In the genomic region with DNA sequence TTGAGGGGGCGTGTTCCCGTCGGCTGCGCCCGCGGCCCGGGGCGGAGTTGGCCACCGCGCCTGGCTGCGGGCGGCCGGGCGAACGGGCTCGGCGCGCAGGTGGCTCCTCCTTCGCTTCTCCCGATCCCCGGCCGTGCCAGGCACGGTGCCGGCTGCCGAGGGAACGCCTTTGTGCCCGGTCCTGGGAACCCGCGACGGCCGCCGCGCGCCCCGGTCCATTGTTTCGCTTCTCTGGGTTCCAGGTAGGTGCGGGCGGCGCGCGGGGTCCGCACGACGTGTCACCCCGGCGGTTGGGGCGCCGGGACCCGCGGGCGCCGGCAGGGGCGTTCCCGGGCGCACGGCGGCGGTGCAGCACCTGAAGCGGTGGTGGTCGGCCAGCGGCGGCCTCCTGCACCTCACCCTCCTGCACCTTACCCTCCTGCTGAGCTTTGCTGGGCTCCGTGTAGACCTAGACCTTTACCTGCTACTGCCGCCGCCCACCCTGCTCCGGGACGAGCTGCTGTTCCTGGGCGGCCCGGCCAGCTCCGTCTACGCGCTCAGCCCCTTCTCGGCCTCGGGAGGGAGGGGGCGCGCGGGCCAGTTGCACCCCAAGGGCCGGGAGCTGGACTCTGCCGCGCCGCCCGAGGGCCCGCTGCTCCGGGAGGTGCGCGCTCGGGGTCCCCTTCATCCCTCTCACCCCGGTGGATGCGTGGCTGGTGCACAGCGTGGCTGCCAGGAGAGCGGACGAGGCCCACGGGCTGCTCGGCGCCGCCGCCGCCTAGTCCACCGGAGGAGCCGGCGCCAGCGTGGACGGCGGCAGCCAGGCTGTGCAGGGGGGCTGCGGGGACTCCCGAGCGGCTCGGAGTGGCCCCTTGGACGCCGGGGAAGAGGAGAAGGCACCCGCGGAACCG, we compare ENCODE assay signal across 8 cellular contexts.
A peak's percentile ranks its signal among the peaks of the same experiment; 100 is the strongest.
DNase-seq lines count a peak whose midpoint lies in the region; ATAC-seq, FAIRE-seq and TF ChIP-seq lines count a peak whose summit lies in the region.

No MANE protein-coding gene starts in this region.

- no peak for FAIRE-seq in A549 (lab: Jason Lieb, UNC)

- CTCF ChIA-PET in A549 (lab: Yijun Ruan, JAX): interaction anchor here (1.2 to 1.4 kb wide), 2 partner anchors 38 to 62 kb away, joined by 3 to 5 read pairs; no protein-coding TSS in a partner anchor

- H3K4me3 ChIP-seq in A549: peak overlapping the region; percentile 62
- H3K4me3 ChIP-seq in GM23338: peak overlapping the region; percentile 72
- peak overlapping the region; percentile 55 for H3K4me3 ChIP-seq in retinal pigment epithelial cell (ENCODE audit: low read length)

- no peaks in the 10 kb centered on the region for H4K20me1 ChIP-seq in GM23338 (replicated peaks; ENCODE audit: insufficient read depth)

- no peak for TF ChIP-seq EP300 in A549 (IDR thresholded peaks at IDR 0.05)

- TF ChIP-seq POLR2A in A549 (IDR thresholded peaks at IDR 0.05; ENCODE audit: low read length): no peak

- H3K4me1 ChIP-seq in A549 (peaks cover 19% of the 10 kb centered on the region), GM23338 (ENCODE audit: insufficient read depth) (no peaks in the 10 kb centered on the region)

- peak overlapping the region; percentile 71 for H3K4me2 ChIP-seq in A549
- peak overlapping the region; percentile 85 for H3K4me2 ChIP-seq in GM23338

- H3K27ac ChIP-seq in A549: peak overlapping the region; percentile 53 to 80; a peak in 5 of 6 replicates
- H3K27ac ChIP-seq in GM23338 (ENCODE audit: low read depth): no peak overlapping the region

- intact Hi-C loops in left cardiac atrium (cut with DNase I): no loop called here

- H3K79me2 ChIP-seq in GM23338 (replicated peaks; ENCODE audit: insufficient read depth): no peaks in the 10 kb centered on the region

- POLR2A ChIA-PET in A549 (lab: Yijun Ruan, JAX): no interaction called here

- H3K9me3 Mint-ChIP-seq in GM23338: peaks cover 11% of the 10 kb centered on the region
- peaks cover 2% of the 10 kb centered on the region for H3K9me3 Mint-ChIP-seq in activated T-cell treated with anti-CD3 and anti-CD28 coated beads, Interleukin-2, amount 50 U/mL, for 24 hours

- H3K27ac Mint-ChIP-seq in GM23338: no peak overlapping the region
- no peak overlapping the region for H3K27ac Mint-ChIP-seq in activated T-cell treated with anti-CD3 and anti-CD28 coated beads, Interleukin-2, amount 50 U/mL, for 24 hours

- H3F3A ChIP-seq in GM23338 (replicated peaks; ENCODE audit: low read depth): 0 out of 2 replicates have a peak, but pooled peaks cover 2% of the 10 kb centered on the region

- ATAC-seq in A549 (peak; percentile 89 to 92), GM23338 (peak; percentile 88), left cardiac atrium (peak; percentile 71 to 92), GM21619 (IDR thresholded peaks at IDR 0.05; ENCODE audit: unreplicated experiment) (no peak), GM19328 (IDR thresholded peaks at IDR 0.05; ENCODE audit: unreplicated experiment) (no peak)

- H3K27me3 Mint-ChIP-seq in GM23338 (ENCODE audit: insufficient read depth, low read depth, poor library complexity): peaks cover 16% of the 10 kb centered on the region
- H3K27me3 Mint-ChIP-seq in activated T-cell treated with anti-CD3 and anti-CD28 coated beads, Interleukin-2, amount 50 U/mL, for 24 hours: peaks cover 17% of the 10 kb centered on the region

- peaks cover 5% of the 10 kb centered on the region; the same call in 2 of the 3 replicates for H3K36me3 Mint-ChIP-seq in GM23338 (ENCODE audit: low read depth)
- peaks cover 21% of the 10 kb centered on the region for H3K36me3 Mint-ChIP-seq in activated T-cell treated with anti-CD3 and anti-CD28 coated beads, Interleukin-2, amount 50 U/mL, for 24 hours (ENCODE audit: low read depth)

- 42% methylated on average over 62 of the region's 113 CpGs for WGBS in A549 (ENCODE audit: missing lambda C conversion rate)

- no peaks in the 10 kb centered on the region; the same call in 2 of the 3 replicates for H3K4me1 Mint-ChIP-seq in GM23338
- H3K4me1 Mint-ChIP-seq in activated T-cell treated with anti-CD3 and anti-CD28 coated beads, Interleukin-2, amount 50 U/mL, for 24 hours (ENCODE audit: low read depth): peaks cover 5% of the 10 kb centered on the region

- H2AFZ ChIP-seq in GM23338: 0 out of 2 replicates have a peak overlapping the region, but pooled peaks have one; percentile 52

- no peaks in the 10 kb centered on the region for H3K9me3 ChIP-seq in A549

- peak; percentile 34 to 41 for DNase-seq in A549 (ENCODE audit: low read depth in 1 of 2, low spot score in 1 of 2)
- peak; percentile 64 for DNase-seq in GM23338 (ENCODE audit: low spot score)
- DNase-seq in activated T-cell treated with anti-CD3 and anti-CD28 coated beads, Interleukin-2, amount 50 U/mL, for 24 hours: peak; percentile 32
- DNase-seq in left cardiac atrium: peak; percentile 23
- no peak for DNase-seq in retinal pigment epithelial cell (ENCODE audit: low read depth)
- DNase-seq in NOMO-1 treated with DMSO at 0.1 percent for 48 hours (lab: John Stamatoyannopoulos, UW; ENCODE audit: unreplicated experiment): no peak

- peaks cover 34% of the 10 kb centered on the region for H3K27me3 ChIP-seq in GM23338 (ENCODE audit: insufficient read depth)

- H3K9me2 ChIP-seq in GM23338 (ENCODE audit: insufficient read depth): no peaks in the 10 kb centered on the region

- H3K36me3 ChIP-seq in GM23338 (ENCODE audit: insufficient read depth): no peaks in the 10 kb centered on the region

- peak overlapping the region; percentile 71 for H3K4me3 Mint-ChIP-seq in GM23338
- H3K4me3 Mint-ChIP-seq in activated T-cell treated with anti-CD3 and anti-CD28 coated beads, Interleukin-2, amount 50 U/mL, for 24 hours: peak overlapping the region; percentile 49

- TF ChIP-seq CTCF in A549 (IDR thresholded peaks at IDR 0.05) (no peak), GM23338 (conservative IDR thresholded peaks at IDR 0.05; ENCODE audit: low read depth in 2 of 2) (0 out of 4 replicates have a peak, but pooled peaks of 1 of the 2 experiments have one; percentile 2), retinal pigment epithelial cell (conservative IDR thresholded peaks at IDR 0.05; ENCODE audit: low read depth, low read length) (no peak)

- no peak for TF ChIP-seq RAD21 in A549 (conservative IDR thresholded peaks at IDR 0.05 in 1 of 2, IDR thresholded peaks at IDR 0.05 in 1 of 2)

TF ChIP-seq in A549, 52 proteins besides CTCF, POLR2A, EP300 and RAD21:
- TF ChIP-seq, protein P1, sequence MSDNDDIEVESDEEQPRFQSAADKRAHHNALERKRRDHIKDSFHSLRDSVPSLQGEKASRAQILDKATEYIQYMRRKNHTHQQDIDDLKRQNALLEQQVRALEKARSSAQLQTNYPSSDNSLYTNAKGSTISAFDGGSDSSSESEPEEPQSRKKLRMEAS (IDR thresholded peaks at IDR 0.05): peak; percentile 29; the same call in 1 of the 2 replicates
- TF ChIP-seq PHF8 (IDR thresholded peaks at IDR 0.05; ENCODE audit: borderline replicate concordance, low read depth) (peak; percentile 31; the same call in 1 of the 2 replicates), CBX2 (IDR thresholded peaks at IDR 0.05; ENCODE audit: borderline replicate concordance, low read depth) (no peak), MAFK (IDR thresholded peaks at IDR 0.05; ENCODE audit: partially characterized antibody) (no peak), HOXB5 (CRISPR knock-in tag; IDR thresholded peaks at IDR 0.05) (0 out of 2 replicates have a peak, but pooled peaks have one; percentile 18), ZC3H11A (IDR thresholded peaks at IDR 0.05) (no peak)
TF ChIP-seq in A549: peak in this region for 3.

TF ChIP-seq in GM23338, 12 proteins besides CTCF, POLR2A, EP300 and RAD21 (continues in another document):
- TF ChIP-seq CREB1 (CRISPR knock-in tag; IDR thresholded peaks at IDR 0.05; ENCODE audit: low read depth): no peak
- TF ChIP-seq, protein P2, sequence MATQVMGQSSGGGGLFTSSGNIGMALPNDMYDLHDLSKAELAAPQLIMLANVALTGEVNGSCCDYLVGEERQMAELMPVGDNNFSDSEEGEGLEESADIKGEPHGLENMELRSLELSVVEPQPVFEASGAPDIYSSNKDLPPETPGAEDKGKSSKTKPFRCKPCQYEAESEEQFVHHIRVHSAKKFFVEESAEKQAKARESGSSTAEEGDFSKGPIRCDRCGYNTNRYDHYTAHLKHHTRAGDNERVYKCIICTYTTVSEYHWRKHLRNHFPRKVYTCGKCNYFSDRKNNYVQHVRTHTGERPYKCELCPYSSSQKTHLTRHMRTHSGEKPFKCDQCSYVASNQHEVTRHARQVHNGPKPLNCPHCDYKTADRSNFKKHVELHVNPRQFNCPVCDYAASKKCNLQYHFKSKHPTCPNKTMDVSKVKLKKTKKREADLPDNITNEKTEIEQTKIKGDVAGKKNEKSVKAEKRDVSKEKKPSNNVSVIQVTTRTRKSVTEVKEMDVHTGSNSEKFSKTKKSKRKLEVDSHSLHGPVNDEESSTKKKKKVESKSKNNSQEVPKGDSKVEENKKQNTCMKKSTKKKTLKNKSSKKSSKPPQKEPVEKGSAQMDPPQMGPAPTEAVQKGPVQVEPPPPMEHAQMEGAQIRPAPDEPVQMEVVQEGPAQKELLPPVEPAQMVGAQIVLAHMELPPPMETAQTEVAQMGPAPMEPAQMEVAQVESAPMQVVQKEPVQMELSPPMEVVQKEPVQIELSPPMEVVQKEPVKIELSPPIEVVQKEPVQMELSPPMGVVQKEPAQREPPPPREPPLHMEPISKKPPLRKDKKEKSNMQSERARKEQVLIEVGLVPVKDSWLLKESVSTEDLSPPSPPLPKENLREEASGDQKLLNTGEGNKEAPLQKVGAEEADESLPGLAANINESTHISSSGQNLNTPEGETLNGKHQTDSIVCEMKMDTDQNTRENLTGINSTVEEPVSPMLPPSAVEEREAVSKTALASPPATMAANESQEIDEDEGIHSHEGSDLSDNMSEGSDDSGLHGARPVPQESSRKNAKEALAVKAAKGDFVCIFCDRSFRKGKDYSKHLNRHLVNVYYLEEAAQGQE (IDR thresholded peaks at IDR 0.05; ENCODE audit: unreplicated experiment): no peak
- no peak for TF ChIP-seq JUNB (IDR thresholded peaks at IDR 0.05; ENCODE audit: unreplicated experiment)
- no peak for TF ChIP-seq ZNF331 (CRISPR knock-in tag; IDR thresholded peaks at IDR 0.05; ENCODE audit: low read depth)
- no peak for TF ChIP-seq EZH2 (IDR thresholded peaks at IDR 0.05; ENCODE audit: low read depth, unreplicated experiment)
- TF ChIP-seq ZNF114 (CRISPR knock-in tag; IDR thresholded peaks at IDR 0.05): no peak

Comparison
In these comparisons a context has a peak if more than half of its experiments do, and no peak if none do; other contexts are left out.
1. ATAC-seq: peak in A549 (2 of 2), GM23338 (single experiment) and left cardiac atrium (2 of 2); none in GM21619 (single experiment) and GM19328 (single experiment).
2. DNase-seq: peak in A549 (2 of 2), GM23338 (single experiment), activated T-cell treated with anti-CD3 and anti-CD28 coated beads, Interleukin-2, amount 50 U/mL, for 24 hours (single experiment) and left cardiac atrium (single experiment); none in retinal pigment epithelial cell (single experiment) and NOMO-1 treated with DMSO at 0.1 percent for 48 hours (single experiment).
3. Peak in every context shown above with its lines, with median percentiles within 50 percentile points of each other: H3K4me3 ChIP-seq.